ENCODE assay signal across 33 cellular contexts in genomic region chr16:85058909-85059308, GRCh38. TPM values are rescaled to one million over a fixed set of nuclear protein-coding genes. Genes with fewer than 3 reads are reported as not detected.
"Had no signal": no experiment of that assay in that cellular context is flagged by ENCODE, and none has a peak within 500 bp of the region (broad histone marks: within the 10 kb centered on the region; RNA-seq: fewer than 3 reads in every experiment).

No MANE protein-coding gene starts in this region.

- ATAC-seq: activated CD4-positive, CD25-positive, alpha-beta regulatory T cell treated with anti-CD3 and anti-CD28 coated beads, Interleukin-2, amount 50 U/mL, for 24 hours; activated CD8-positive, alpha-beta T cell treated with anti-CD3 and anti-CD28 coated beads for 36 hours; activated T-cell treated with anti-CD3 and anti-CD28 coated beads, Interleukin-2, amount 50 U/mL, for 4 hours; activated T-helper 17 cell treated with anti-CD3 and anti-CD28 coated beads, Interleukin-2, amount 50 U/mL, for 72 hours; effector memory CD8-positive, alpha-beta T cell; foreskin keratinocyte; gastrocnemius medialis; heart left ventricle; T-helper 17 cell had no signal

- H3K4me3 Mint-ChIP-seq: activated B cell treated with CpG ODN at 0.5 μM for 24 hours; activated CD8-positive, alpha-beta T cell treated with anti-CD3 and anti-CD28 coated beads for 36 hours; activated naive CD8-positive, alpha-beta T cell treated with anti-CD3 and anti-CD28 coated beads for 36 hours; activated T-cell treated with anti-CD3 and anti-CD28 coated beads, Interleukin-2, amount 50 U/mL, for 4 hours; activated T-helper 17 cell treated with anti-CD3 and anti-CD28 coated beads, Interleukin-2, amount 50 U/mL, for 72 hours; brain; effector memory CD8-positive, alpha-beta T cell; T-helper 17 cell; T-helper 2 cell treated with Interferon-gamma antibody and Interleukin-4, amounts not matched to agents 5 μg/mL and 100 μg/mL, for 36 hours had no signal

- H3K27ac ChIP-seq: ascending aorta, breast epithelium, esophagus muscularis mucosa, foreskin keratinocyte, gastrocnemius medialis, WERI-Rb-1 had no signal

- H3K27me3 ChIP-seq: ascending aorta, breast epithelium, esophagus muscularis mucosa, foreskin keratinocyte, gastrocnemius medialis, heart left ventricle had no signal

- H3K4me1 ChIP-seq: foreskin keratinocyte had no signal

- H3K27ac Mint-ChIP-seq: activated B cell treated with CpG ODN at 0.5 μM for 24 hours; activated CD8-positive, alpha-beta T cell treated with anti-CD3 and anti-CD28 coated beads for 36 hours; activated naive CD8-positive, alpha-beta T cell treated with anti-CD3 and anti-CD28 coated beads for 36 hours; activated T-helper 17 cell treated with anti-CD3 and anti-CD28 coated beads, Interleukin-2, amount 50 U/mL, for 72 hours; T-helper 2 cell treated with Interferon-gamma antibody and Interleukin-4, amounts not matched to agents 5 μg/mL and 100 μg/mL, for 36 hours had no signal

- H3K36me3 ChIP-seq: ascending aorta, breast epithelium, gastrocnemius medialis, heart left ventricle, WERI-Rb-1 had no signal

- DNase-seq: activated B cell treated with CpG ODN at 0.5 μM for 24 hours; activated CD4-positive, alpha-beta T cell treated with anti-CD3 and anti-CD28 coated beads for 48 hours; activated CD4-positive, alpha-beta T cell treated with anti-CD3 and anti-CD28 coated beads, Interleukin-2, amount 50 U/mL, for 1 hour; activated CD4-positive, alpha-beta T cell treated with anti-CD3 and anti-CD28 coated beads, Interleukin-2, amount 50 U/mL, for 48 hours; activated CD8-positive, alpha-beta memory T cell treated with anti-CD3 and anti-CD28 coated beads for 24 hours; activated CD8-positive, alpha-beta T cell treated with anti-CD3 and anti-CD28 coated beads for 36 hours; activated effector memory CD4-positive, alpha-beta T cell treated with Interleukin-2 at 50 U/mL for 16 hours; activated gamma-delta T cell treated with Interleukin-2 at 50 U/mL for 16 hours; activated naive CD4-positive, alpha-beta T cell treated with anti-CD3 and anti-CD28 coated beads, Interleukin-2, amount 50 U/mL, for 16 hours; activated naive CD4-positive, alpha-beta T cell treated with Interleukin-2 at 50 U/mL for 16 hours; activated naive CD8-positive, alpha-beta T cell treated with anti-CD3 and anti-CD28 coated beads for 36 hours; activated T-cell treated with anti-CD3 and anti-CD28 coated beads, Interleukin-2, amount 50 U/mL, for 4 hours; caudate nucleus; cortex of kidney; dermis blood vessel endothelial cell; effector CD4-positive, alpha-beta T cell; effector memory CD8-positive, alpha-beta T cell; erythroblast; foreskin keratinocyte; gastrocnemius medialis; glutamatergic neuron; heart left ventricle; T-helper 17 cell; T1000; WERI-Rb-1 had no signal

- H3K9me3 ChIP-seq: ascending aorta, breast epithelium, esophagus muscularis mucosa, gastrocnemius medialis, heart left ventricle had no signal

- H3K9me3 Mint-ChIP-seq: activated B cell treated with CpG ODN at 0.5 μM for 24 hours; activated CD8-positive, alpha-beta T cell treated with anti-CD3 and anti-CD28 coated beads for 36 hours; activated naive CD8-positive, alpha-beta T cell treated with anti-CD3 and anti-CD28 coated beads for 36 hours; activated T-cell treated with anti-CD3 and anti-CD28 coated beads, Interleukin-2, amount 50 U/mL, for 4 hours; activated T-helper 17 cell treated with anti-CD3 and anti-CD28 coated beads, Interleukin-2, amount 50 U/mL, for 72 hours; brain; effector memory CD8-positive, alpha-beta T cell; T-helper 2 cell treated with Interferon-gamma antibody and Interleukin-4, amounts not matched to agents 5 μg/mL and 100 μg/mL, for 36 hours had no signal

- H3K4me3 ChIP-seq: ascending aorta, breast epithelium, esophagus muscularis mucosa, gastrocnemius medialis, heart left ventricle had no signal

- H3K36me3 Mint-ChIP-seq: activated naive CD8-positive, alpha-beta T cell treated with anti-CD3 and anti-CD28 coated beads for 36 hours had no signal

- H3K27me3 Mint-ChIP-seq: activated CD8-positive, alpha-beta T cell treated with anti-CD3 and anti-CD28 coated beads for 36 hours; activated naive CD8-positive, alpha-beta T cell treated with anti-CD3 and anti-CD28 coated beads for 36 hours; activated T-helper 17 cell treated with anti-CD3 and anti-CD28 coated beads, Interleukin-2, amount 50 U/mL, for 72 hours; effector memory CD8-positive, alpha-beta T cell; T-helper 17 cell had no signal

RNA-seq across cellular contexts. Expression of gene CIBAR2, which starts 53.4 kb away (rescaled TPM):
- total RNA-seq: activated B cell treated with CpG ODN at 0.5 μM for 24 hours; activated CD8-positive, alpha-beta T cell treated with anti-CD3 and anti-CD28 coated beads for 36 hours; activated naive CD8-positive, alpha-beta T cell treated with anti-CD3 and anti-CD28 coated beads for 36 hours; activated T-cell treated with anti-CD3 and anti-CD28 coated beads, Interleukin-2, amount 50 U/mL, for 4 hours; ascending aorta; breast epithelium; chondrocyte; dermis blood vessel endothelial cell; esophagus muscularis mucosa; foreskin keratinocyte; gastrocnemius medialis; heart left ventricle; T-helper 17 cell had no signal
- polyA plus RNA-seq: foreskin keratinocyte, heart left ventricle had no signal
